1 cellular context compared by ENCODE assay signal in the genomic region with DNA sequence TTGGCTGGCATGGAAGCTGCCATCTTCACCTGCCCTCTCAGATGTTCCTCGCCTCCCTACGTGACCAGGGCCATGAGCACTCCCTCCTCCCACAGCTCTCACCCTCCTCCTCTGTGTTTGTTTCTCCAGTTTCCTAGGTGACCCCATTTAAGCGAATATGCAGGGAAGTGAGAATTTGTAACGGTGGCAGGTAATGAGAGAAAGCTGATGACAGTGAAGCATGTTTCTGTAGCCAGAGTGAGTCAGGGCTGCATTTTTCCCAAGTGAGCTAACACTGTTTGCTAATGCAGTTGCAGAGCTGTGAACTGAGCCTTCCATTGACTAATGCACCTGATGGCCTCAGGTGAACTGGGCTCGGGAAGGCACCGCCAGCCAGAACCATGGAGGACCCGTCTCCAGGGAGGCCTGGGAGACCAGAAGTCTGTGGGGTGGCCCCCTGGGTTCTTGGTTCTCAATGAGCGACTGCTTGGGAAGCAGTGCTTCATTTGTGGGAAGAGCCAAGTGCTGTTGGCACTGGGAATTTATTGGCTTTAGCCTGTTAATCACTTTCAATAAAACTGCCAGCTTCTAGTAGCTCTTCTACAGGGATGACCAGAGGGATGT.
TF ChIP-seq lines count a peak whose summit lies in the region.

No MANE protein-coding gene starts in this region.

TF ChIP-seq in HepG2, 621 proteins besides CTCF, POLR2A, EP300 and RAD21 (continued from another document):
- TF ChIP-seq, protein P1, sequence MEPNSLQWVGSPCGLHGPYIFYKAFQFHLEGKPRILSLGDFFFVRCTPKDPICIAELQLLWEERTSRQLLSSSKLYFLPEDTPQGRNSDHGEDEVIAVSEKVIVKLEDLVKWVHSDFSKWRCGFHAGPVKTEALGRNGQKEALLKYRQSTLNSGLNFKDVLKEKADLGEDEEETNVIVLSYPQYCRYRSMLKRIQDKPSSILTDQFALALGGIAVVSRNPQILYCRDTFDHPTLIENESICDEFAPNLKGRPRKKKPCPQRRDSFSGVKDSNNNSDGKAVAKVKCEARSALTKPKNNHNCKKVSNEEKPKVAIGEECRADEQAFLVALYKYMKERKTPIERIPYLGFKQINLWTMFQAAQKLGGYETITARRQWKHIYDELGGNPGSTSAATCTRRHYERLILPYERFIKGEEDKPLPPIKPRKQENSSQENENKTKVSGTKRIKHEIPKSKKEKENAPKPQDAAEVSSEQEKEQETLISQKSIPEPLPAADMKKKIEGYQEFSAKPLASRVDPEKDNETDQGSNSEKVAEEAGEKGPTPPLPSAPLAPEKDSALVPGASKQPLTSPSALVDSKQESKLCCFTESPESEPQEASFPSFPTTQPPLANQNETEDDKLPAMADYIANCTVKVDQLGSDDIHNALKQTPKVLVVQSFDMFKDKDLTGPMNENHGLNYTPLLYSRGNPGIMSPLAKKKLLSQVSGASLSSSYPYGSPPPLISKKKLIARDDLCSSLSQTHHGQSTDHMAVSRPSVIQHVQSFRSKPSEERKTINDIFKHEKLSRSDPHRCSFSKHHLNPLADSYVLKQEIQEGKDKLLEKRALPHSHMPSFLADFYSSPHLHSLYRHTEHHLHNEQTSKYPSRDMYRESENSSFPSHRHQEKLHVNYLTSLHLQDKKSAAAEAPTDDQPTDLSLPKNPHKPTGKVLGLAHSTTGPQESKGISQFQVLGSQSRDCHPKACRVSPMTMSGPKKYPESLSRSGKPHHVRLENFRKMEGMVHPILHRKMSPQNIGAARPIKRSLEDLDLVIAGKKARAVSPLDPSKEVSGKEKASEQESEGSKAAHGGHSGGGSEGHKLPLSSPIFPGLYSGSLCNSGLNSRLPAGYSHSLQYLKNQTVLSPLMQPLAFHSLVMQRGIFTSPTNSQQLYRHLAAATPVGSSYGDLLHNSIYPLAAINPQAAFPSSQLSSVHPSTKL (CRISPR knock-in tag; IDR thresholded peaks at IDR 0.05): no peak
- TF ChIP-seq RFX1 (IDR thresholded peaks at IDR 0.05): 0 out of 2 replicates have a peak, but pooled peaks have one; percentile 11
- TF ChIP-seq ZNF263 (CRISPR knock-in tag; IDR thresholded peaks at IDR 0.05): peak; percentile 82
- TF ChIP-seq CEBPB (IDR thresholded peaks at IDR 0.05; ENCODE audit: borderline replicate concordance, low read depth, low read length): peak; percentile 6; the same call in 1 of the 2 replicates
- TF ChIP-seq PCBP2 (optimal IDR thresholded peaks at IDR 0.05; ENCODE audit: low read depth, low read length, poor library complexity, severe bottlenecking): no peak
- TF ChIP-seq, protein P2, sequence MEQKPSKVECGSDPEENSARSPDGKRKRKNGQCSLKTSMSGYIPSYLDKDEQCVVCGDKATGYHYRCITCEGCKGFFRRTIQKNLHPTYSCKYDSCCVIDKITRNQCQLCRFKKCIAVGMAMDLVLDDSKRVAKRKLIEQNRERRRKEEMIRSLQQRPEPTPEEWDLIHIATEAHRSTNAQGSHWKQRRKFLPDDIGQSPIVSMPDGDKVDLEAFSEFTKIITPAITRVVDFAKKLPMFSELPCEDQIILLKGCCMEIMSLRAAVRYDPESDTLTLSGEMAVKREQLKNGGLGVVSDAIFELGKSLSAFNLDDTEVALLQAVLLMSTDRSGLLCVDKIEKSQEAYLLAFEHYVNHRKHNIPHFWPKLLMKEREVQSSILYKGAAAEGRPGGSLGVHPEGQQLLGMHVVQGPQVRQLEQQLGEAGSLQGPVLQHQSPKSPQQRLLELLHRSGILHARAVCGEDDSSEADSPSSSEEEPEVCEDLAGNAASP (CRISPR knock-in tag; IDR thresholded peaks at IDR 0.05; ENCODE audit: borderline replicate concordance): peak; percentile 61; the same call in 1 of the 2 replicates
- TF ChIP-seq ATAD3A (CRISPR knock-in tag; IDR thresholded peaks at IDR 0.05): no peak
- TF ChIP-seq NONO (IDR thresholded peaks at IDR 0.05): no peak
- no peak for TF ChIP-seq NONO (CRISPR knock-in tag; conservative IDR thresholded peaks at IDR 0.05)
- no peak for TF ChIP-seq DNMT1 (CRISPR knock-in tag; IDR thresholded peaks at IDR 0.05)
- peak; percentile 61 for TF ChIP-seq TEAD3 (CRISPR knock-in tag; optimal IDR thresholded peaks at IDR 0.05; ENCODE audit: borderline replicate concordance)
- peak; percentile 46; the same call in 1 of the 2 replicates for TF ChIP-seq TBX3 (IDR thresholded peaks at IDR 0.05; ENCODE audit: borderline replicate concordance)
- TF ChIP-seq, protein P3, sequence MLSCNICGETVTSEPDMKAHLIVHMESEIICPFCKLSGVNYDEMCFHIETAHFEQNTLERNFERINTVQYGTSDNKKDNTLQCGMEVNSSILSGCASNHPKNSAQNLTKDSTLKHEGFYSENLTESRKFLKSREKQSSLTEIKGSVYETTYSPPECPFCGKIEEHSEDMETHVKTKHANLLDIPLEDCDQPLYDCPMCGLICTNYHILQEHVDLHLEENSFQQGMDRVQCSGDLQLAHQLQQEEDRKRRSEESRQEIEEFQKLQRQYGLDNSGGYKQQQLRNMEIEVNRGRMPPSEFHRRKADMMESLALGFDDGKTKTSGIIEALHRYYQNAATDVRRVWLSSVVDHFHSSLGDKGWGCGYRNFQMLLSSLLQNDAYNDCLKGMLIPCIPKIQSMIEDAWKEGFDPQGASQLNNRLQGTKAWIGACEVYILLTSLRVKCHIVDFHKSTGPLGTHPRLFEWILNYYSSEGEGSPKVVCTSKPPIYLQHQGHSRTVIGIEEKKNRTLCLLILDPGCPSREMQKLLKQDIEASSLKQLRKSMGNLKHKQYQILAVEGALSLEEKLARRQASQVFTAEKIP (CRISPR knock-in tag; IDR thresholded peaks at IDR 0.05; ENCODE audit: borderline replicate concordance): no peak
- TF ChIP-seq, protein P4, sequence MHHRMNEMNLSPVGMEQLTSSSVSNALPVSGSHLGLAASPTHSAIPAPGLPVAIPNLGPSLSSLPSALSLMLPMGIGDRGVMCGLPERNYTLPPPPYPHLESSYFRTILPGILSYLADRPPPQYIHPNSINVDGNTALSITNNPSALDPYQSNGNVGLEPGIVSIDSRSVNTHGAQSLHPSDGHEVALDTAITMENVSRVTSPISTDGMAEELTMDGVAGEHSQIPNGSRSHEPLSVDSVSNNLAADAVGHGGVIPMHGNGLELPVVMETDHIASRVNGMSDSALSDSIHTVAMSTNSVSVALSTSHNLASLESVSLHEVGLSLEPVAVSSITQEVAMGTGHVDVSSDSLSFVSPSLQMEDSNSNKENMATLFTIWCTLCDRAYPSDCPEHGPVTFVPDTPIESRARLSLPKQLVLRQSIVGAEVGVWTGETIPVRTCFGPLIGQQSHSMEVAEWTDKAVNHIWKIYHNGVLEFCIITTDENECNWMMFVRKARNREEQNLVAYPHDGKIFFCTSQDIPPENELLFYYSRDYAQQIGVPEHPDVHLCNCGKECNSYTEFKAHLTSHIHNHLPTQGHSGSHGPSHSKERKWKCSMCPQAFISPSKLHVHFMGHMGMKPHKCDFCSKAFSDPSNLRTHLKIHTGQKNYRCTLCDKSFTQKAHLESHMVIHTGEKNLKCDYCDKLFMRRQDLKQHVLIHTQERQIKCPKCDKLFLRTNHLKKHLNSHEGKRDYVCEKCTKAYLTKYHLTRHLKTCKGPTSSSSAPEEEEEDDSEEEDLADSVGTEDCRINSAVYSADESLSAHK (CRISPR knock-in tag; IDR thresholded peaks at IDR 0.05; ENCODE audit: borderline replicate concordance): no peak
- TF ChIP-seq ZNF605 (CRISPR knock-in tag; IDR thresholded peaks at IDR 0.05): no peak
- TF ChIP-seq, protein P5, sequence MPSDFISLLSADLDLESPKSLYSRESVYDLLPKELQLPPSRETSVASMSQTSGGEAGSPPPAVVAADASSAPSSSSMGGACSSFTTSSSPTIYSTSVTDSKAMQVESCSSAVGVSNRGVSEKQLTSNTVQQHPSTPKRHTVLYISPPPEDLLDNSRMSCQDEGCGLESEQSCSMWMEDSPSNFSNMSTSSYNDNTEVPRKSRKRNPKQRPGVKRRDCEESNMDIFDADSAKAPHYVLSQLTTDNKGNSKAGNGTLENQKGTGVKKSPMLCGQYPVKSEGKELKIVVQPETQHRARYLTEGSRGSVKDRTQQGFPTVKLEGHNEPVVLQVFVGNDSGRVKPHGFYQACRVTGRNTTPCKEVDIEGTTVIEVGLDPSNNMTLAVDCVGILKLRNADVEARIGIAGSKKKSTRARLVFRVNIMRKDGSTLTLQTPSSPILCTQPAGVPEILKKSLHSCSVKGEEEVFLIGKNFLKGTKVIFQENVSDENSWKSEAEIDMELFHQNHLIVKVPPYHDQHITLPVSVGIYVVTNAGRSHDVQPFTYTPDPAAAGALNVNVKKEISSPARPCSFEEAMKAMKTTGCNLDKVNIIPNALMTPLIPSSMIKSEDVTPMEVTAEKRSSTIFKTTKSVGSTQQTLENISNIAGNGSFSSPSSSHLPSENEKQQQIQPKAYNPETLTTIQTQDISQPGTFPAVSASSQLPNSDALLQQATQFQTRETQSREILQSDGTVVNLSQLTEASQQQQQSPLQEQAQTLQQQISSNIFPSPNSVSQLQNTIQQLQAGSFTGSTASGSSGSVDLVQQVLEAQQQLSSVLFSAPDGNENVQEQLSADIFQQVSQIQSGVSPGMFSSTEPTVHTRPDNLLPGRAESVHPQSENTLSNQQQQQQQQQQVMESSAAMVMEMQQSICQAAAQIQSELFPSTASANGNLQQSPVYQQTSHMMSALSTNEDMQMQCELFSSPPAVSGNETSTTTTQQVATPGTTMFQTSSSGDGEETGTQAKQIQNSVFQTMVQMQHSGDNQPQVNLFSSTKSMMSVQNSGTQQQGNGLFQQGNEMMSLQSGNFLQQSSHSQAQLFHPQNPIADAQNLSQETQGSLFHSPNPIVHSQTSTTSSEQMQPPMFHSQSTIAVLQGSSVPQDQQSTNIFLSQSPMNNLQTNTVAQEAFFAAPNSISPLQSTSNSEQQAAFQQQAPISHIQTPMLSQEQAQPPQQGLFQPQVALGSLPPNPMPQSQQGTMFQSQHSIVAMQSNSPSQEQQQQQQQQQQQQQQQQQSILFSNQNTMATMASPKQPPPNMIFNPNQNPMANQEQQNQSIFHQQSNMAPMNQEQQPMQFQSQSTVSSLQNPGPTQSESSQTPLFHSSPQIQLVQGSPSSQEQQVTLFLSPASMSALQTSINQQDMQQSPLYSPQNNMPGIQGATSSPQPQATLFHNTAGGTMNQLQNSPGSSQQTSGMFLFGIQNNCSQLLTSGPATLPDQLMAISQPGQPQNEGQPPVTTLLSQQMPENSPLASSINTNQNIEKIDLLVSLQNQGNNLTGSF (CRISPR knock-in tag; IDR thresholded peaks at IDR 0.05): no peak
